ENCODE assay signal across 16 cellular contexts in genomic region chr3:51751287-51751686, GRCh38. TPM values are rescaled to one million over a fixed set of nuclear protein-coding genes. Genes with fewer than 3 reads are reported as not detected.
A peak's percentile ranks its signal among the peaks of the same experiment; 100 is the strongest.
DNase-seq lines count a peak whose midpoint lies in the region; ATAC-seq and TF ChIP-seq lines count a peak whose summit lies in the region.
"Had no signal": no experiment of that assay in that cellular context is flagged by ENCODE, and none has a peak within 500 bp of the region (broad histone marks: within the 10 kb centered on the region; RNA-seq: fewer than 3 reads in every experiment).

No MANE protein-coding gene starts in this region.

- no peak for DNase-seq in effector memory CD8-positive, alpha-beta T cell
- no peak for DNase-seq in Caco-2
- no peak for DNase-seq in HuH-7 (ENCODE audit: low spot score)
- no peak for DNase-seq in T1000 (lab: John Stamatoyannopoulos, UW)
- DNase-seq: BE2C; CD8-positive, alpha-beta T cell; MV-4-11; NCI-H1417 treated with DMSO at 0.1 percent for 48 hours; NCI-H2029 treated with DMSO at 0.1 percent for 48 hours; NCI-H510A treated with DMSO at 0.1 percent for 48 hours; SW 1271 had no signal

- CTCF ChIA-PET in Caco-2 (lab: Charles Lee): no interaction called here

- intact Hi-C loops in Caco-2 (cut with micrococcal nuclease; ENCODE audit: unreplicated experiment): no loop called here

- H3K4me3 ChIP-seq in Caco-2 (ENCODE audit: low read depth, low read length): no peak overlapping the region

- no TSS peak for BruUV-seq in Caco-2 (replicated peaks; lab: Mats Ljungman, UMichigan)

- H3K4me1 ChIP-seq in Caco-2: no peaks in the 10 kb centered on the region
- H3K4me1 ChIP-seq: BE2C had no signal

- POLR2A ChIA-PET in Caco-2 (lab: Charles Lee): no interaction called here

- peaks cover 8 to 10% of the 10 kb centered on the region in 2 donors for H3K27me3 Mint-ChIP-seq in effector memory CD8-positive, alpha-beta T cell
- H3K27me3 Mint-ChIP-seq in Caco-2 (ENCODE audit: insufficient read depth, unreplicated experiment): peaks cover 7% of the 10 kb centered on the region

- ATAC-seq in GM18520 (IDR thresholded peaks at IDR 0.05; ENCODE audit: unreplicated experiment) (peak; percentile 63), GM19372 (IDR thresholded peaks at IDR 0.05; ENCODE audit: low read depth, unreplicated experiment) (peak; percentile 67), HG03378 (IDR thresholded peaks at IDR 0.05; ENCODE audit: unreplicated experiment) (peak; percentile 51)
- ATAC-seq in effector memory CD8-positive, alpha-beta T cell (replicated peaks): no peak
- ATAC-seq: CD8-positive, alpha-beta T cell had no signal

- H3K4me1 Mint-ChIP-seq in effector memory CD8-positive, alpha-beta T cell (ENCODE audit: low read depth in 2 of 2): peaks cover 0 to 1% of the 10 kb centered on the region in 2 donors
- H3K4me1 Mint-ChIP-seq in Caco-2 (ENCODE audit: low read depth, unreplicated experiment): no peaks in the 10 kb centered on the region

- no peaks in the 10 kb centered on the region for H3K27me3 ChIP-seq in Caco-2 (replicated peaks; ENCODE audit: control insufficient read depth, insufficient read depth, low read length)

- peaks cover 7% of the 10 kb centered on the region for H3K9me3 ChIP-seq in Caco-2
- H3K9me3 ChIP-seq: BE2C had no signal

- H3K9me3 Mint-ChIP-seq in effector memory CD8-positive, alpha-beta T cell: peaks cover 0 to 1% of the 10 kb centered on the region in 2 donors
- H3K9me3 Mint-ChIP-seq in Caco-2 (ENCODE audit: unreplicated experiment): peaks cover 14% of the 10 kb centered on the region

- H3K36me3 Mint-ChIP-seq in effector memory CD8-positive, alpha-beta T cell (ENCODE audit: insufficient read depth): no peaks in the 10 kb centered on the region
- H3K36me3 Mint-ChIP-seq in Caco-2 (ENCODE audit: insufficient read depth, unreplicated experiment): no peaks in the 10 kb centered on the region
- H3K36me3 Mint-ChIP-seq: CD8-positive, alpha-beta T cell had no signal

- no peak overlapping the region for H3K4me3 Mint-ChIP-seq in effector memory CD8-positive, alpha-beta T cell
- no peak overlapping the region for H3K4me3 Mint-ChIP-seq in Caco-2 (ENCODE audit: unreplicated experiment)
- H3K4me3 Mint-ChIP-seq: CD8-positive, alpha-beta T cell had no signal

- H3K36me3 ChIP-seq in Caco-2 (ENCODE audit: control insufficient read depth, insufficient read depth, low read length): no peaks in the 10 kb centered on the region
- H3K36me3 ChIP-seq: BE2C had no signal

- peak overlapping the region; percentile 41 to 44 for H3K27ac Mint-ChIP-seq in effector memory CD8-positive, alpha-beta T cell
- no peak overlapping the region for H3K27ac Mint-ChIP-seq in Caco-2 (ENCODE audit: unreplicated experiment)
- H3K27ac Mint-ChIP-seq: CD8-positive, alpha-beta T cell had no signal

- no peak for TF ChIP-seq CTCF in Caco-2 (IDR thresholded peaks at IDR 0.05; ENCODE audit: insufficient read depth in 1 of 2, low read depth in 1 of 2, low read length in 1 of 2, severe bottlenecking in 1 of 2, unreplicated experiment in 1 of 2)

RNA-seq across cellular contexts. Expression of gene IQCF6, which starts 27.8 kb away (rescaled TPM):
- not detected in 2 replicates for total RNA-seq in Caco-2 (2022)
- total RNA-seq: CD8-positive, alpha-beta T cell; HT1080; RPMI7951 had no signal

RNA-seq across cellular contexts. Expression of gene GRM2, which starts 44.4 kb away (rescaled TPM):
- total RNA-seq in Caco-2 (2022): 0.14 TPM in 2 replicates
